In genomic region chr11:34278175-34278574, GRCh38 we compare ENCODE assay signal across 20 cellular contexts.
DNase-seq lines count a peak whose midpoint lies in the region; ATAC-seq, FAIRE-seq and TF ChIP-seq lines count a peak whose summit lies in the region.
"Had no signal": no experiment of that assay in that cellular context is flagged by ENCODE, and none has a peak within 500 bp of the region (broad histone marks: within the 10 kb centered on the region; RNA-seq: fewer than 3 reads in every experiment).

No MANE protein-coding gene starts in this region.

- DNase-seq in left ventricle myocardium inferior, result no peak
- no peak for DNase-seq in Right ventricle myocardium inferior (ENCODE audit: missing footprints)
- DNase-seq in A549 (ENCODE audit: low read depth in 1 of 2, low spot score in 1 of 2), result no peak
- no peak for DNase-seq in AG08395 (ENCODE audit: low spot score)
- DNase-seq in lower leg skin (ENCODE audit: low spot score in 2 of 2), result no peak
- no peak for DNase-seq in activated CD4-positive, alpha-beta memory T cell treated with anti-CD3 and anti-CD28 coated beads for 36 hours
- DNase-seq: ACHN; C1 segment of cervical spinal cord; CD4-positive, alpha-beta memory T cell; COR-L47; DMS153; DND-41; GOT3 had no signal

- CTCF ChIA-PET in A549 (lab: Yijun Ruan, JAX), result interaction anchor here (1.2 to 4.5 kb wide), 3 partner anchors 69 to 104 kb away, joined by 3 to 20 read pairs (median 5); no protein-coding TSS in a partner anchor
- CTCF ChIA-PET in HEK293 (lab: Yijun Ruan, JAX), result interaction anchor here (0.8 kb wide), 1 partner anchor 52 kb away, joined by 3 read pairs; no protein-coding TSS in a partner anchor
- CTCF ChIA-PET in activated CD4-positive, alpha-beta memory T cell treated with anti-CD3 and anti-CD28 coated beads for 36 hours (lab: Charles Lee), result no interaction called here

- H3K4me3 ChIP-seq in left ventricle myocardium inferior (no peak overlapping the region), A549 (no peak overlapping the region), HEK293 (ENCODE audit: low read depth, low read length) (no peak overlapping the region), lower leg skin (ENCODE audit: low read depth, poor library complexity, severe bottlenecking) (no peak overlapping the region)
- H3K4me3 ChIP-seq: HAP-1 had no signal

- intact Hi-C loops in left ventricle myocardium inferior (cut with micrococcal nuclease), result no loop called here
- intact Hi-C loops in Right ventricle myocardium inferior (cut with DNase I), result loop anchor here (5.0 kb wide), 1 partner anchor 79 kb away; the partner anchor contains the start of gene ABTB2
- intact Hi-C loops in lower leg skin (cut with DNase I; ENCODE audit: low total_unique reads), result no loop called here
- intact Hi-C loops in activated CD4-positive, alpha-beta memory T cell treated with anti-CD3 and anti-CD28 coated beads for 36 hours (cut with micrococcal nuclease), result no loop called here

- POLR2A ChIA-PET in A549 (lab: Yijun Ruan, JAX), result interaction anchor here (0.7 to 1.1 kb wide), 2 partner anchors 15 to 46 kb away, joined by 5 to 8 read pairs; no protein-coding TSS in a partner anchor
- POLR2A ChIA-PET in HEK293 (lab: Yijun Ruan, JAX), result no interaction called here
- POLR2A ChIA-PET in activated CD4-positive, alpha-beta memory T cell treated with anti-CD3 and anti-CD28 coated beads for 36 hours (lab: Charles Lee), result no interaction called here

- no peaks in the 10 kb centered on the region for H3K9me3 Mint-ChIP-seq in activated CD4-positive, alpha-beta memory T cell treated with anti-CD3 and anti-CD28 coated beads for 36 hours
- H3K9me3 Mint-ChIP-seq: CD4-positive, alpha-beta memory T cell had no signal

- peak overlapping the region; percentile 42 for H3K4me2 ChIP-seq in A549

- H3K4me1 ChIP-seq in left ventricle myocardium inferior (peaks cover 27% of the 10 kb centered on the region), A549 (peaks cover 59% of the 10 kb centered on the region), HEK293 (ENCODE audit: control insufficient read depth, insufficient read depth, low read length) (no peaks in the 10 kb centered on the region)
- H3K4me1 ChIP-seq: HAP-1 had no signal

- no peak for TF ChIP-seq RAD21 in A549 (conservative IDR thresholded peaks at IDR 0.05 in 1 of 2, IDR thresholded peaks at IDR 0.05 in 1 of 2)

- TF ChIP-seq CTCF in left ventricle myocardium inferior (IDR thresholded peaks at IDR 0.05; ENCODE audit: borderline replicate concordance) (no peak), A549 (IDR thresholded peaks at IDR 0.05) (no peak), HEK293 (tag by site-specific recombination; IDR thresholded peaks at IDR 0.05) (no peak), VCaP (conservative IDR thresholded peaks at IDR 0.05) (no peak), lower leg skin (IDR thresholded peaks at IDR 0.05) (no peak)

- no peaks in the 10 kb centered on the region for H3K27me3 ChIP-seq in left ventricle myocardium inferior (ENCODE audit: low read depth)

- H3K27ac ChIP-seq in left ventricle myocardium inferior (replicated peaks) (peak overlapping the region; percentile 59), A549 (peak overlapping the region in 1 of 2 experiments; percentile 69; a peak in 3 of 6 replicates), HEK293 (ENCODE audit: extremely low read depth, low read depth, low read length) (no peak overlapping the region), VCaP (peak overlapping the region; percentile 35)
- H3K27ac ChIP-seq: 22Rv1 had no signal

- no peak for FAIRE-seq in A549 (lab: Jason Lieb, UNC)
- FAIRE-seq: A204.1, G401.6, H54 had no signal

- H3K36me3 Mint-ChIP-seq in activated CD4-positive, alpha-beta memory T cell treated with anti-CD3 and anti-CD28 coated beads for 36 hours, result no peaks in the 10 kb centered on the region
- H3K36me3 Mint-ChIP-seq: CD4-positive, alpha-beta memory T cell had no signal

- no peak for ATAC-seq in Right ventricle myocardium inferior
- ATAC-seq in A549, result no peak

- no peak overlapping the region for H3K4me3 Mint-ChIP-seq in activated CD4-positive, alpha-beta memory T cell treated with anti-CD3 and anti-CD28 coated beads for 36 hours
- H3K4me3 Mint-ChIP-seq: CD4-positive, alpha-beta memory T cell had no signal

- TF ChIP-seq EP300 in A549 (IDR thresholded peaks at IDR 0.05), result no peak

- no peak for TF ChIP-seq POLR2A in A549 (IDR thresholded peaks at IDR 0.05; ENCODE audit: low read length)
- TF ChIP-seq POLR2A in lower leg skin (IDR thresholded peaks at IDR 0.05), result no peak

- H3K9me3 ChIP-seq in left ventricle myocardium inferior (replicated peaks), result no peaks in the 10 kb centered on the region
- no peaks in the 10 kb centered on the region for H3K9me3 ChIP-seq in A549
- H3K9me3 ChIP-seq in HEK293 (ENCODE audit: control insufficient read depth, insufficient read depth, low read depth, low read length), result no peaks in the 10 kb centered on the region
- H3K9me3 ChIP-seq: HAP-1 had no signal

- H3K27me3 Mint-ChIP-seq in activated CD4-positive, alpha-beta memory T cell treated with anti-CD3 and anti-CD28 coated beads for 36 hours, result no peaks in the 10 kb centered on the region
- H3K27me3 Mint-ChIP-seq: CD4-positive, alpha-beta memory T cell had no signal

- no peak overlapping the region for H3K27ac Mint-ChIP-seq in activated CD4-positive, alpha-beta memory T cell treated with anti-CD3 and anti-CD28 coated beads for 36 hours
- H3K27ac Mint-ChIP-seq: CD4-positive, alpha-beta memory T cell had no signal

- H3K36me3 ChIP-seq in left ventricle myocardium inferior (no peaks in the 10 kb centered on the region), HEK293 (ENCODE audit: control insufficient read depth in 2 of 2, insufficient read depth in 1 of 2, low read length in 2 of 2) (no peaks in the 10 kb centered on the region)
- H3K36me3 ChIP-seq: HAP-1 had no signal

- no peaks in the 10 kb centered on the region for H3K4me1 Mint-ChIP-seq in activated CD4-positive, alpha-beta memory T cell treated with anti-CD3 and anti-CD28 coated beads for 36 hours (ENCODE audit: low read depth)
- H3K4me1 Mint-ChIP-seq: CD4-positive, alpha-beta memory T cell had no signal

TF ChIP-seq in A549, 52 proteins besides CTCF, POLR2A, EP300 and RAD21:
- TF ChIP-seq RNF2 (IDR thresholded peaks at IDR 0.05; ENCODE audit: borderline replicate concordance, low read depth), result no peak
- no peak for TF ChIP-seq CHD2 (IDR thresholded peaks at IDR 0.05; ENCODE audit: low read length, partially characterized antibody)
- TF ChIP-seq E2F6 (IDR thresholded peaks at IDR 0.05; ENCODE audit: borderline replicate concordance, low read depth), result no peak
- no peak for TF ChIP-seq MAFK (IDR thresholded peaks at IDR 0.05; ENCODE audit: partially characterized antibody)
- TF ChIP-seq NPAS2 (CRISPR knock-in tag; IDR thresholded peaks at IDR 0.05; ENCODE audit: borderline replicate concordance), result no peak
- TF ChIP-seq NFE2L2 (conservative IDR thresholded peaks at IDR 0.05; ENCODE audit: low read length), result no peak
- no peak for TF ChIP-seq NR3C1 (IDR thresholded peaks at IDR 0.05)
- no peak for TF ChIP-seq RCOR1 (IDR thresholded peaks at IDR 0.05; ENCODE audit: low read depth, low read length)
TF ChIP-seq in A549: peak in this region for 0.

TF ChIP-seq in HEK293, 187 proteins besides CTCF, POLR2A, EP300 and RAD21:
- TF ChIP-seq ZNF707 (tag by site-specific recombination; IDR thresholded peaks at IDR 0.05) (no peak), ZNF239 (tag by site-specific recombination; IDR thresholded peaks at IDR 0.05) (peak; percentile 92)
